ENCODE assay signal across 9 cellular contexts in the genomic region with DNA sequence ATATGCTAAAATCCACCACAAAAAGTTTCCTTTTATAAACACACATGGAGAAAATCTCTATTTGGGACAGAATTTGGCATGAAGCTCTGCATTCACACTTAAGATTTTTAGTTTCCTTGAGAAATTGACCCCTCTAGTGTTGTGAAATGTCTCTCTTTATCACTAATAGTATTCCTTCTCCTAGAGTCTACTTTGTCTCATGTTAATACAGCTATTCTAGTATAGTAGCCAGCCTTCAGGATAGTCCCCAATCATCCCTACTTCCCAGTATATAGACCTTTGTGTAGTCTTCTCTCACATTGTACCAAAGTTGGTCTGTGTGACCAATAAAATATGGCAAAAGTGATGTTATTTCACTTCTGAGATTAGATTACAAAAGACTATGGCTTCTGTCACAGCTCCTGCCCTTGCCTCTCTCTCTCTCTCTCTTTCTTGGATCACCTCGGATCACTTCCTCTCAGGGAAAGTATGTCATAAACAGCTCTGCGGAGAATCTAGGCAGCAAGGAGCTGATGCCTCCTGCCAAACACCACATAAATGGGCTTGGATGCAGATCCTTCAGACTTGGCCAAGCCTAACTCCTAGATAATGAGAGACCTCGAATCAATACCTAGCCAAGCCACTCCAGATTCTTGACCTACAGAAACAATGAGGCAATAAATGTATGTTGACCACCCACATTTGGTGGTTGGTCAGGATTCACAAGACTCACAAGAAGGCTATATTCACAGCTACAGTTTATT. TPM values are rescaled to one million over a fixed set of nuclear protein-coding genes. Genes with fewer than 3 reads are reported as not detected.
A peak's percentile ranks its signal among the peaks of the same experiment; 100 is the strongest.
DNase-seq lines count a peak whose midpoint lies in the region; ATAC-seq, FAIRE-seq and TF ChIP-seq lines count a peak whose summit lies in the region.
"Had no signal": no experiment of that assay in that cellular context is flagged by ENCODE, and none has a peak within 500 bp of the region (broad histone marks: within the 10 kb centered on the region; RNA-seq: fewer than 3 reads in every experiment).

No MANE protein-coding gene starts in this region.

- CTCF ChIA-PET in K562 (lab: Yijun Ruan, JAX; ENCODE audit: low intra/inter-chr PET ratio), result no interaction called here

- no peak overlapping the region for H3K27ac ChIP-seq in right atrium auricular region
- H3K27ac ChIP-seq in K562 (ENCODE audit: extremely low read depth, low read depth, low read length), result no peak overlapping the region

- FAIRE-seq in K562 (lab: Jason Lieb, UNC), result no peak

- POLR2A ChIA-PET in K562 (lab: Yijun Ruan, JAX), result no interaction called here

- no peak overlapping the region for H3K4me2 ChIP-seq in K562 (ENCODE audit: insufficient read depth, low read length)

- TF ChIP-seq POLR2A in K562 (conservative IDR thresholded peaks at IDR 0.05), result no peak

- H3K27me3 ChIP-seq in right atrium auricular region, result no peaks in the 10 kb centered on the region
- no peaks in the 10 kb centered on the region for H3K27me3 ChIP-seq in K562 (ENCODE audit: control insufficient read depth in 2 of 2, insufficient read depth in 2 of 2, low read length in 2 of 2)

- BruUV-seq in K562 (replicated peaks; lab: Mats Ljungman, UMichigan), result no TSS peak

- in situ Hi-C loops in K562 (cut with MboI), result no loop called here

- H2AFZ ChIP-seq in K562 (ENCODE audit: low read depth, low read length), result peak overlapping the region; percentile 51; the same call in 1 of the 2 replicates

- H3K36me3 ChIP-seq in right atrium auricular region (no peaks in the 10 kb centered on the region), K562 (ENCODE audit: control insufficient read depth, insufficient read depth, low read length) (no peaks in the 10 kb centered on the region)

- no peaks in the 10 kb centered on the region for H4K20me1 ChIP-seq in K562 (replicated peaks; ENCODE audit: control insufficient read depth, insufficient read depth, low read length)

- intact Hi-C loops in Right ventricle myocardium superior (cut with DNase I), result no loop called here
- intact Hi-C loops in K562 (cut with micrococcal nuclease), result no loop called here

- TF ChIP-seq CTCF in right atrium auricular region (IDR thresholded peaks at IDR 0.05), result no peak
- TF ChIP-seq CTCF in K562 (IDR thresholded peaks at IDR 0.05 in 2 of 3, conservative IDR thresholded peaks at IDR 0.05 in 1 of 3; ENCODE audit: insufficient read depth in 2 of 3, low read depth in 1 of 3, low read length in 3 of 3), result no peak

- DNase-seq in Right ventricle myocardium superior (no peak), right atrium auricular region (ENCODE audit: low spot score) (no peak), K562 (ENCODE audit: extremely low read depth in 1 of 4, low spot score in 3 of 4) (no peak), GM03348 (ENCODE audit: low spot score) (no peak), NCI-H2029 (lab: John Stamatoyannopoulos, UW) (no peak)
- no peak for DNase-seq in stimulated activated naive CD4-positive, alpha-beta T cell (lab: John Stamatoyannopoulos, UW)
- DNase-seq: NCI-H146 had no signal

- no peak for TF ChIP-seq EP300 in K562 (IDR thresholded peaks at IDR 0.05; ENCODE audit: low read length)

- H3K4me1 ChIP-seq in right atrium auricular region, result no peaks in the 10 kb centered on the region
- peaks cover 0 to 7% of the 10 kb centered on the region in 2 experiments; a peak in 3 of 5 replicates for H3K4me1 ChIP-seq in K562 (replicated peaks in 1 of 2; ENCODE audit: control insufficient read depth in 2 of 2, insufficient read depth in 2 of 2, low read length in 2 of 2)

- peak; percentile 73 for ATAC-seq in Right ventricle myocardium superior (ENCODE audit: poor library complexity)
- ATAC-seq in HG03520 (IDR thresholded peaks at IDR 0.05; ENCODE audit: unreplicated experiment), result peak; percentile 4
- no peak for ATAC-seq in K562
- ATAC-seq in GM19463 (IDR thresholded peaks at IDR 0.05; ENCODE audit: unreplicated experiment), result no peak

- H3K4me3 ChIP-seq in right atrium auricular region (no peak overlapping the region), K562 (no peak overlapping the region)

- no peak for TF ChIP-seq RAD21 in K562 (CRISPR knock-in tag; conservative IDR thresholded peaks at IDR 0.05 in 1 of 2, IDR thresholded peaks at IDR 0.05 in 1 of 2)

- no peak overlapping the region for H3K9ac ChIP-seq in K562 (ENCODE audit: insufficient read depth in 1 of 2, low read depth in 2 of 2, low read length in 2 of 2)

- H3K79me2 ChIP-seq in K562 (ENCODE audit: control insufficient read depth, insufficient read depth, low read length), result no peaks in the 10 kb centered on the region

- WGBS in K562 (ENCODE audit: insufficient coverage, low coverage, missing lambda C conversion rate), result 91% methylated on average over 2 of the region's 3 CpGs

- H3K9me3 ChIP-seq in right atrium auricular region (no peaks in the 10 kb centered on the region), K562 (replicated peaks; ENCODE audit: control insufficient read depth, insufficient read depth, low read depth, low read length) (no peaks in the 10 kb centered on the region)

- H3K9me1 ChIP-seq in K562 (ENCODE audit: control insufficient read depth, insufficient read depth, low read length), result no peaks in the 10 kb centered on the region

TF ChIP-seq in K562, 482 proteins besides CTCF, POLR2A, EP300 and RAD21 (continues in another document):
- TF ChIP-seq ZKSCAN8 (CRISPR knock-in tag; IDR thresholded peaks at IDR 0.05) (no peak), FIP1L1 (IDR thresholded peaks at IDR 0.05; ENCODE audit: low read depth, low read length, poor library complexity, severe bottlenecking) (no peak), PRDM10 (IDR thresholded peaks at IDR 0.05; ENCODE audit: partially characterized antibody) (no peak)

RNA-seq across cellular contexts. Expression of gene NABP1, which starts 59.7 kb away (rescaled TPM):
- total RNA-seq in Right ventricle myocardium superior (3.7 TPM), right atrium auricular region (1 to 10 TPM; 2.2 to 6.0 TPM), K562 (2014; rRNA removed) (18.6 and 20.2 TPM in 2 replicates), K562 (2014; rRNA removed; fragmentation: Illumina TruSeq; extraction: Trizol) (31.6 and 35.8 TPM in 2 replicates), K562 (2015; rRNA removed; fragmentation: Illumina TruSeq; extraction: Trizol) (37.2 and 44.0 TPM in 2 replicates), K562 (2021) (24.5 and 28.1 TPM in 2 replicates)
- total RNA-seq in K562 (2011; cell fraction: chromatin; rRNA removed; ENCODE audit: low replicate concordance), result 68.8 and 169 TPM in 2 replicates
- 39.4 and 41.1 TPM in 2 replicates for total RNA-seq in K562 (2011; cell fraction: nucleolus; rRNA removed)
- total RNA-seq in K562 (2011; cell fraction: nucleoplasm; rRNA removed), result 97.2 and 188 TPM in 2 replicates
- polyA plus RNA-seq in K562 (2011; rRNA removed) (20.5 and 22.2 TPM in 2 replicates), K562 (2014; fragmentation: Illumina TruSeq; extraction: Trizol) (15.6 and 17.1 TPM in 2 replicates), K562 (2014; fragmentation: Nextera tagmentation; extraction: Ambion mirVana) (10 to 100 TPM; 12.8 to 14.9 TPM), K562 (2014; rRNA removed) (13.9 and 15.4 TPM in 2 replicates)
- 1.8 and 5.1 TPM in 2 replicates for polyA plus RNA-seq in K562 (2011; cell fraction: cytosol; rRNA removed)
- polyA plus RNA-seq in K562 (2011; cell fraction: nucleus; rRNA removed), result 56.5 and 66.5 TPM in 2 replicates
- polyA plus RNA-seq in K562 (2012), result 10.8 and 12.9 TPM in 2 replicates
- polyA minus RNA-seq in K562 (2011; rRNA and poly(A)+ RNA removed), result 46.2 and 78.7 TPM in 2 replicates
- 11.1 and 11.5 TPM in 2 replicates for polyA minus RNA-seq in K562 (2011; cell fraction: cytosol; rRNA and poly(A)+ RNA removed)
- polyA minus RNA-seq in K562 (2011; cell fraction: nucleus; rRNA and poly(A)+ RNA removed), result 101 and 194 TPM in 2 replicates

Comparison
In these comparisons a context has a peak if more than half of its experiments do, and no peak if none do; other contexts are left out.
1. ATAC-seq: peak in Right ventricle myocardium superior (single experiment) and HG03520 (single experiment); none in K562 (single experiment) and GM19463 (single experiment).